1 cellular context compared by ENCODE assay signal in the genomic region with DNA sequence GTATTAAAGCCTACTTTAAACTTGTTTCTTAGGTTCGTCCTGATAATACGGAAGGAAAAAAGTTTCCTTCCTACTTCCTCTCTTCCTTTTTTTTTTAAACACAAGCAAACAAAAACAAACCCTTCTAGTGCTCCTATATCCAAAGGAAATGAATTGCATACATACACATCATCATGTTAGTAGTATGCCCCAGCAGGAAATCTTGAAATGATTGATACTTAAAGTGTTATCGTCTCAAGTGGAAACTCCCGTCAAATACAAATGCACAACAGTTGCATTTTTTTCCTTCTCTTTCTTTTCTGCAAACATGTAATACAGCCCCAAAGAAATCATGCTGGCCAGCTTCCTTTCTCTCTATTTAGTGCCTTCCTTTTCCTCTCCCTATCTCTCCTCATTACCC.
TF ChIP-seq lines count a peak whose summit lies in the region.

No MANE protein-coding gene starts in this region.

TF ChIP-seq in HepG2, 621 proteins besides CTCF, POLR2A, EP300 and RAD21 (continued from another document):
- TF ChIP-seq, protein P1, sequence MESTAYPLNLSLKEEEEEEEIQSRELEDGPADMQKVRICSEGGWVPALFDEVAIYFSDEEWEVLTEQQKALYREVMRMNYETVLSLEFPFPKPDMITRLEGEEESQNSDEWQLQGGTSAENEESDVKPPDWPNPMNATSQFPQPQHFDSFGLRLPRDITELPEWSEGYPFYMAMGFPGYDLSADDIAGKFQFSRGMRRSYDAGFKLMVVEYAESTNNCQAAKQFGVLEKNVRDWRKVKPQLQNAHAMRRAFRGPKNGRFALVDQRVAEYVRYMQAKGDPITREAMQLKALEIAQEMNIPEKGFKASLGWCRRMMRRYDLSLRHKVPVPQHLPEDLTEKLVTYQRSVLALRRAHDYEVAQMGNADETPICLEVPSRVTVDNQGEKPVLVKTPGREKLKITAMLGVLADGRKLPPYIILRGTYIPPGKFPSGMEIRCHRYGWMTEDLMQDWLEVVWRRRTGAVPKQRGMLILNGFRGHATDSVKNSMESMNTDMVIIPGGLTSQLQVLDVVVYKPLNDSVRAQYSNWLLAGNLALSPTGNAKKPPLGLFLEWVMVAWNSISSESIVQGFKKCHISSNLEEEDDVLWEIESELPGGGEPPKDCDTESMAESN (CRISPR knock-in tag; conservative IDR thresholded peaks at IDR 0.05): no peak
- no peak for TF ChIP-seq DMAP1 (CRISPR knock-in tag; IDR thresholded peaks at IDR 0.05)
